11 cellular contexts compared by ENCODE assay signal in genomic region chr4:15410750-15411149, GRCh38. TPM values are rescaled to one million over a fixed set of nuclear protein-coding genes. Genes with fewer than 3 reads are reported as not detected.
DNase-seq lines count a peak whose midpoint lies in the region; ATAC-seq and TF ChIP-seq lines count a peak whose summit lies in the region.
"Had no signal": no experiment of that assay in that cellular context is flagged by ENCODE, and none has a peak within 500 bp of the region (broad histone marks: within the 10 kb centered on the region; RNA-seq: fewer than 3 reads in every experiment).

No MANE protein-coding gene starts in this region.

- no peak overlapping the region for H3K4me3 ChIP-seq in fibroblast of pulmonary artery (replicated peaks; ENCODE audit: low read depth, low read length)
- H3K4me3 ChIP-seq in WERI-Rb-1 (ENCODE audit: low read depth, low read length), result no peak overlapping the region
- no peak overlapping the region for H3K4me3 ChIP-seq in left lung

- intact Hi-C loops in left lung (cut with DNase I), result no loop called here

- H3K27me3 ChIP-seq in WERI-Rb-1 (ENCODE audit: insufficient read depth, low read depth, severe bottlenecking) (no peaks in the 10 kb centered on the region), left lung (no peaks in the 10 kb centered on the region)

- TF ChIP-seq CTCF in fibroblast of pulmonary artery (IDR thresholded peaks at IDR 0.05; ENCODE audit: low read length, missing control alignments) (no peak), WERI-Rb-1 (IDR thresholded peaks at IDR 0.05; ENCODE audit: low read depth, low read length) (no peak), left lung (IDR thresholded peaks at IDR 0.05) (no peak)

- peaks cover 4 to 38% of the 10 kb centered on the region in 2 donors for H3K4me1 ChIP-seq in left lung

- H3K36me3 ChIP-seq in WERI-Rb-1, result no peaks in the 10 kb centered on the region
- H3K36me3 ChIP-seq in left lung, result no peaks in the 10 kb centered on the region

- H3K27ac ChIP-seq in WERI-Rb-1 (no peak overlapping the region), left lung (peak overlapping the region in 1 of 2 donors; percentile 76)

- peak; percentile 69 to 78 for DNase-seq in AML-193 (lab: John Stamatoyannopoulos, UW)
- DNase-seq in RPMI7951 (ENCODE audit: low read depth), result peak; percentile 38
- peak; percentile 48 for DNase-seq in fibroblast of pulmonary artery (ENCODE audit: low read depth)
- DNase-seq in ecto neural progenitor cell (ENCODE audit: low spot score), result no peak
- DNase-seq in activated effector memory CD4-positive, alpha-beta T cell treated with anti-CD3 and anti-CD28 coated beads, Interleukin-2, amount 50 U/mL, for 16 hours, result no peak
- no peak for DNase-seq in WERI-Rb-1
- no peak for DNase-seq in left lung
- DNase-seq: DMS 273 treated with DMSO at 0.1 percent for 48 hours, hypothalamus, NCI-H2171 had no signal

- ATAC-seq in GM21529 (IDR thresholded peaks at IDR 0.05; ENCODE audit: unreplicated experiment) (peak; percentile 55), left lung (no peak)

- H3K9me3 ChIP-seq in WERI-Rb-1 (ENCODE audit: severe bottlenecking) (no peaks in the 10 kb centered on the region), left lung (no peaks in the 10 kb centered on the region)

RNA-seq across cellular contexts. Expression of gene C1QTNF7, which starts 17.1 kb away (rescaled TPM):
- total RNA-seq in RPMI7951 (2014; rRNA removed; shearing (Covaris generic)), result not detected in 2 replicates
- 10 to 100 TPM in 1 of 2 donors, 1 to 10 TPM in 1; 2.1 to 13.1 TPM for total RNA-seq in left lung

RNA-seq across cellular contexts. Expression of gene CC2D2A, which starts 58.9 kb away (rescaled TPM):
- total RNA-seq in RPMI7951 (2014; rRNA removed; shearing (Covaris generic)), result 17.7 and 21.1 TPM in 2 replicates
- total RNA-seq in left lung, result 10 to 100 TPM; 22.8 to 25.0 TPM

Comparison
In these comparisons a context has a peak if more than half of its experiments do, and no peak if none do; other contexts are left out.
1. DNase-seq: peak in AML-193 (2 of 2), RPMI7951 (single experiment) and fibroblast of pulmonary artery (single experiment); none in ecto neural progenitor cell (single experiment), activated effector memory CD4-positive, alpha-beta T cell treated with anti-CD3 and anti-CD28 coated beads, Interleukin-2, amount 50 U/mL, for 16 hours (single experiment), WERI-Rb-1 (single experiment) and left lung (0 of 2).